Comparison of ENCODE assay signal across 1 cellular context in genomic region chr4:26821677-26822503, GRCh38.
TF ChIP-seq lines count a peak whose summit lies in the region.

No MANE protein-coding gene starts in this region.

TF ChIP-seq in HepG2, 621 proteins besides CTCF, POLR2A, EP300 and RAD21 (continued from another document and continues in another):
- TF ChIP-seq ZIK1 (CRISPR knock-in tag; IDR thresholded peaks at IDR 0.05; ENCODE audit: borderline replicate concordance, low read depth) (no peak; the same call in 1 of the 2 replicates), SAP130 (CRISPR knock-in tag; IDR thresholded peaks at IDR 0.05; ENCODE audit: low read depth) (peak; percentile 78), TCF7 (IDR thresholded peaks at IDR 0.05; ENCODE audit: low read depth) (peak; percentile 69), BORCS8-MEF2B (CRISPR knock-in tag; IDR thresholded peaks at IDR 0.05) (peak; percentile 77; the same call in 1 of the 2 replicates), ZNF350 (CRISPR knock-in tag; IDR thresholded peaks at IDR 0.05; ENCODE audit: borderline replicate concordance, low read depth) (peak; percentile 28; the same call in 1 of the 2 replicates), ZNF136 (CRISPR knock-in tag; IDR thresholded peaks at IDR 0.05; ENCODE audit: low read depth) (peak; percentile 84), ZSCAN21 (CRISPR knock-in tag; IDR thresholded peaks at IDR 0.05; ENCODE audit: borderline replicate concordance) (no peak), HMG20A (CRISPR knock-in tag; IDR thresholded peaks at IDR 0.05; ENCODE audit: borderline replicate concordance) (peak; percentile 67; the same call in 1 of the 2 replicates), TBX3 (IDR thresholded peaks at IDR 0.05; ENCODE audit: borderline replicate concordance) (peak; percentile 37; the same call in 1 of the 2 replicates), ZNF292 (CRISPR knock-in tag; IDR thresholded peaks at IDR 0.05; ENCODE audit: borderline replicate concordance, low read depth) (peak; percentile 17; the same call in 1 of the 2 replicates), JARID2 (CRISPR knock-in tag; IDR thresholded peaks at IDR 0.05; ENCODE audit: insufficient replicate concordance) (no peak), ZBTB21 (CRISPR knock-in tag; IDR thresholded peaks at IDR 0.05) (no peak), ZNF121 (CRISPR knock-in tag; IDR thresholded peaks at IDR 0.05) (no peak), HNF4A (CRISPR knock-in tag; IDR thresholded peaks at IDR 0.05) (peak; percentile 89), ZMYM3 (CRISPR knock-in tag; IDR thresholded peaks at IDR 0.05) (peak; percentile 32), ZNF879 (CRISPR knock-in tag; IDR thresholded peaks at IDR 0.05) (no peak), ZNF839 (CRISPR knock-in tag; IDR thresholded peaks at IDR 0.05; ENCODE audit: borderline replicate concordance) (no peak), ZSCAN20 (CRISPR knock-in tag; IDR thresholded peaks at IDR 0.05; ENCODE audit: borderline replicate concordance) (peak; percentile 89; the same call in 1 of the 2 replicates), TGIF2 (CRISPR knock-in tag; IDR thresholded peaks at IDR 0.05) (peak; percentile 76; the same call in 1 of the 2 replicates), ZNF607 (CRISPR knock-in tag; IDR thresholded peaks at IDR 0.05; ENCODE audit: borderline replicate concordance) (peak; percentile 72; the same call in 1 of the 2 replicates), NFKBIZ (CRISPR knock-in tag; IDR thresholded peaks at IDR 0.05) (0 out of 2 replicates have a peak, but pooled peaks have one; percentile 33), NR2F2 (IDR thresholded peaks at IDR 0.05; ENCODE audit: borderline replicate concordance, low read depth) (peak; percentile 45; the same call in 1 of the 2 replicates), FOXO4 (CRISPR knock-in tag; conservative IDR thresholded peaks at IDR 0.05) (0 out of 2 replicates have a peak, but pooled peaks have one; percentile 36), JUND (CRISPR knock-in tag; IDR thresholded peaks at IDR 0.05) (peak; percentile 79; the same call in 1 of the 2 replicates), TOE1 (CRISPR knock-in tag; IDR thresholded peaks at IDR 0.05) (no peak), IRF2 (CRISPR knock-in tag; IDR thresholded peaks at IDR 0.05) (0 out of 2 replicates have a peak, but pooled peaks have one; percentile 39), ZNF619 (CRISPR knock-in tag; IDR thresholded peaks at IDR 0.05) (0 out of 2 replicates have a peak, but pooled peaks have one; percentile 36), PITX1 (CRISPR knock-in tag; IDR thresholded peaks at IDR 0.05) (peak; percentile 41; the same call in 1 of the 2 replicates), FOXA3 (CRISPR knock-in tag; IDR thresholded peaks at IDR 0.05) (peak; percentile 86), YEATS2 (CRISPR knock-in tag; IDR thresholded peaks at IDR 0.05; ENCODE audit: borderline replicate concordance) (no peak), CBX5 (CRISPR knock-in tag; IDR thresholded peaks at IDR 0.05; ENCODE audit: borderline replicate concordance) (peak; percentile 6; the same call in 1 of the 2 replicates), GABPA (IDR thresholded peaks at IDR 0.05; ENCODE audit: low read depth, low read length) (no peak), GABPA (CRISPR knock-in tag; IDR thresholded peaks at IDR 0.05; ENCODE audit: low read depth) (peak; percentile 51), SRSF9 (IDR thresholded peaks at IDR 0.05; ENCODE audit: borderline replicate concordance, insufficient read depth, low read depth, low read length, poor library complexity, severe bottlenecking) (no peak), HDAC1 (CRISPR knock-in tag; IDR thresholded peaks at IDR 0.05) (peak; percentile 72; the same call in 1 of the 2 replicates), ZNF451 (CRISPR knock-in tag; IDR thresholded peaks at IDR 0.05) (no peak; the same call in 1 of the 2 replicates), ZNF264 (CRISPR knock-in tag; IDR thresholded peaks at IDR 0.05) (peak; percentile 57; the same call in 1 of the 2 replicates), FOXJ3 (CRISPR knock-in tag; IDR thresholded peaks at IDR 0.05; ENCODE audit: borderline replicate concordance) (peak; percentile 68; the same call in 1 of the 2 replicates), ZNF543 (CRISPR knock-in tag; IDR thresholded peaks at IDR 0.05) (0 out of 2 replicates have a peak, but pooled peaks have one; percentile 35), PBX2 (CRISPR knock-in tag; IDR thresholded peaks at IDR 0.05) (peak; percentile 61; the same call in 1 of the 2 replicates), THAP11 (CRISPR knock-in tag; IDR thresholded peaks at IDR 0.05) (peak; percentile 50; the same call in 1 of the 2 replicates), GPN1 (CRISPR knock-in tag; IDR thresholded peaks at IDR 0.05; ENCODE audit: borderline replicate concordance) (no peak), POLR2G (IDR thresholded peaks at IDR 0.05; ENCODE audit: low read depth, low read length) (peak; percentile 62), NFE2L2 (IDR thresholded peaks at IDR 0.05; ENCODE audit: low read length) (peak; percentile 16; the same call in 1 of the 2 replicates), GATAD1 (CRISPR knock-in tag; IDR thresholded peaks at IDR 0.05) (peak; percentile 23; the same call in 1 of the 2 replicates), ZNF746 (CRISPR knock-in tag; IDR thresholded peaks at IDR 0.05) (0 out of 2 replicates have a peak, but pooled peaks have one; percentile 24), MTA1 (CRISPR knock-in tag; IDR thresholded peaks at IDR 0.05; ENCODE audit: borderline replicate concordance) (peak; percentile 35; the same call in 1 of the 2 replicates), KDM5B (CRISPR knock-in tag; IDR thresholded peaks at IDR 0.05; ENCODE audit: borderline replicate concordance) (peak; percentile 60; the same call in 1 of the 2 replicates), MAFK (conservative IDR thresholded peaks at IDR 0.05 in 1 of 2, IDR thresholded peaks at IDR 0.05 in 1 of 2; ENCODE audit: low read length in 2 of 2) (peak; percentile 40 to 61; a peak in 2 of 4 replicates), GABPB1 (CRISPR knock-in tag; IDR thresholded peaks at IDR 0.05) (peak; percentile 26; the same call in 1 of the 2 replicates), SALL1 (CRISPR knock-in tag; IDR thresholded peaks at IDR 0.05) (peak; percentile 40), HES4 (CRISPR knock-in tag; IDR thresholded peaks at IDR 0.05; ENCODE audit: borderline replicate concordance) (no peak), STAG1 (CRISPR knock-in tag; IDR thresholded peaks at IDR 0.05) (peak; percentile 59), ZSCAN31 (CRISPR knock-in tag; IDR thresholded peaks at IDR 0.05; ENCODE audit: low read depth) (0 out of 2 replicates have a peak, but pooled peaks have one; percentile 27), XRCC5 (optimal IDR thresholded peaks at IDR 0.05; ENCODE audit: low read length) (peak; percentile 27), HHEX (CRISPR knock-in tag; IDR thresholded peaks at IDR 0.05) (no peak; the same call in 1 of the 2 replicates), ZBTB25 (CRISPR knock-in tag; IDR thresholded peaks at IDR 0.05) (peak; percentile 13; the same call in 1 of the 2 replicates), ISL2 (CRISPR knock-in tag; IDR thresholded peaks at IDR 0.05) (peak; percentile 32; the same call in 1 of the 2 replicates), KAT7 (CRISPR knock-in tag; IDR thresholded peaks at IDR 0.05; ENCODE audit: borderline replicate concordance) (no peak), ZC3H4 (CRISPR knock-in tag; IDR thresholded peaks at IDR 0.05; ENCODE audit: borderline replicate concordance) (no peak), RORA (CRISPR knock-in tag; IDR thresholded peaks at IDR 0.05) (no peak), FOSL2 (CRISPR knock-in tag; IDR thresholded peaks at IDR 0.05) (peak; percentile 92)
- TF ChIP-seq, protein P1, sequence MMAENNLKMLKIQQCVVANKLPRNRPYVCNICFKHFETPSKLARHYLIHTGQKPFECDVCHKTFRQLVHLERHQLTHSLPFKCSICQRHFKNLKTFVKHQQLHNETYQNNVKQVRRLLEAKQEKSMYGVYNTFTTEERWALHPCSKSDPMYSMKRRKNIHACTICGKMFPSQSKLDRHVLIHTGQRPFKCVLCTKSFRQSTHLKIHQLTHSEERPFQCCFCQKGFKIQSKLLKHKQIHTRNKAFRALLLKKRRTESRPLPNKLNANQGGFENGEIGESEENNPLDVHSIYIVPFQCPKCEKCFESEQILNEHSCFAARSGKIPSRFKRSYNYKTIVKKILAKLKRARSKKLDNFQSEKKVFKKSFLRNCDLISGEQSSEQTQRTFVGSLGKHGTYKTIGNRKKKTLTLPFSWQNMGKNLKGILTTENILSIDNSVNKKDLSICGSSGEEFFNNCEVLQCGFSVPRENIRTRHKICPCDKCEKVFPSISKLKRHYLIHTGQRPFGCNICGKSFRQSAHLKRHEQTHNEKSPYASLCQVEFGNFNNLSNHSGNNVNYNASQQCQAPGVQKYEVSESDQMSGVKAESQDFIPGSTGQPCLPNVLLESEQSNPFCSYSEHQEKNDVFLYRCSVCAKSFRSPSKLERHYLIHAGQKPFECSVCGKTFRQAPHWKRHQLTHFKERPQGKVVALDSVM (CRISPR knock-in tag; IDR thresholded peaks at IDR 0.05) = no peak
- TF ChIP-seq, protein P2, sequence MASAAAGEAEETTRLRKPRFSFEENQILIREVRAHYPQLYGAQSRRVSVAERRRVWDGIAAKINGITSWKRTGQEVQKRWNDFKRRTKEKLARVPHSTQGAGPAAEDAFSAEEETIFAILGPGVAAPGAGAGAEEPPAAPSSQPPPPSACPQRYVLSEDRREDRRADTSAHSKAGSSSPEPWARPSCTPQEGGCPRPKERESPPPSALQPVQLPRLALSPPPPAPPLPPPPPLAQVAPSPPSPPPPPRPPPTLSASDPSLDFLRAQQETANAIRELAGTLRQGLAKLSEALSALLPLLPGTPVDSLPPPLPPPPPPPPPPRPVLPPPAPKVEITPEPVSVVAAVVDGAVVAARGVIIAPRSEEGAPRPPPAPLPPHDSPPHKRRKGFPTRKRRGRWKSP (CRISPR knock-in tag; IDR thresholded peaks at IDR 0.05) = no peak; the same call in 1 of the 2 replicates
- TF ChIP-seq, protein P3, sequence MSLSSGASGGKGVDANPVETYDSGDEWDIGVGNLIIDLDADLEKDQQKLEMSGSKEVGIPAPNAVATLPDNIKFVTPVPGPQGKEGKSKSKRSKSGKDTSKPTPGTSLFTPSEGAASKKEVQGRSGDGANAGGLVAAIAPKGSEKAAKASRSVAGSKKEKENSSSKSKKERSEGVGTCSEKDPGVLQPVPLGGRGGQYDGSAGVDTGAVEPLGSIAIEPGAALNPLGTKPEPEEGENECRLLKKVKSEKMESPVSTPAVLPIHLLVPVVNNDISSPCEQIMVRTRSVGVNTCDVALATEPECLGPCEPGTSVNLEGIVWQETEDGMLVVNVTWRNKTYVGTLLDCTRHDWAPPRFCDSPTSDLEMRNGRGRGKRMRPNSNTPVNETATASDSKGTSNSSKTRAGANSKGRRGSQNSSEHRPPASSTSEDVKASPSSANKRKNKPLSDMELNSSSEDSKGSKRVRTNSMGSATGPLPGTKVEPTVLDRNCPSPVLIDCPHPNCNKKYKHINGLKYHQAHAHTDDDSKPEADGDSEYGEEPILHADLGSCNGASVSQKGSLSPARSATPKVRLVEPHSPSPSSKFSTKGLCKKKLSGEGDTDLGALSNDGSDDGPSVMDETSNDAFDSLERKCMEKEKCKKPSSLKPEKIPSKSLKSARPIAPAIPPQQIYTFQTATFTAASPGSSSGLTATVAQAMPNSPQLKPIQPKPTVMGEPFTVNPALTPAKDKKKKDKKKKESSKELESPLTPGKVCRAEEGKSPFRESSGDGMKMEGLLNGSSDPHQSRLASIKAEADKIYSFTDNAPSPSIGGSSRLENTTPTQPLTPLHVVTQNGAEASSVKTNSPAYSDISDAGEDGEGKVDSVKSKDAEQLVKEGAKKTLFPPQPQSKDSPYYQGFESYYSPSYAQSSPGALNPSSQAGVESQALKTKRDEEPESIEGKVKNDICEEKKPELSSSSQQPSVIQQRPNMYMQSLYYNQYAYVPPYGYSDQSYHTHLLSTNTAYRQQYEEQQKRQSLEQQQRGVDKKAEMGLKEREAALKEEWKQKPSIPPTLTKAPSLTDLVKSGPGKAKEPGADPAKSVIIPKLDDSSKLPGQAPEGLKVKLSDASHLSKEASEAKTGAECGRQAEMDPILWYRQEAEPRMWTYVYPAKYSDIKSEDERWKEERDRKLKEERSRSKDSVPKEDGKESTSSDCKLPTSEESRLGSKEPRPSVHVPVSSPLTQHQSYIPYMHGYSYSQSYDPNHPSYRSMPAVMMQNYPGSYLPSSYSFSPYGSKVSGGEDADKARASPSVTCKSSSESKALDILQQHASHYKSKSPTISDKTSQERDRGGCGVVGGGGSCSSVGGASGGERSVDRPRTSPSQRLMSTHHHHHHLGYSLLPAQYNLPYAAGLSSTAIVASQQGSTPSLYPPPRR (CRISPR knock-in tag; IDR thresholded peaks at IDR 0.05; ENCODE audit: borderline replicate concordance) = peak; percentile 33; the same call in 1 of the 2 replicates
